ENCODE assay signal across 15 cellular contexts in genomic region chr4:112152496-112152895, GRCh38.
"Had no signal": no experiment of that assay in that cellular context is flagged by ENCODE, and none has a peak within 500 bp of the region (broad histone marks: within the 10 kb centered on the region; RNA-seq: fewer than 3 reads in every experiment).

No MANE protein-coding gene starts in this region.

- H3K4me3 ChIP-seq: colonic mucosa, gastrocnemius medialis, left lung, prostate gland, right lobe of liver, testis had no signal

- H3K27ac Mint-ChIP-seq: nephron progenitor cell; stimulated activated naive B cell treated with anti-CD40 and anti-IgM and Interleukin-4, amounts not matched to agents 10 μg/mL and 1 μg/mL and 100 μg/mL, for 72 hours had no signal

- DNase-seq: activated CD4-positive, CD25-positive, alpha-beta regulatory T cell; activated effector memory CD4-positive, alpha-beta T cell treated with Interleukin-2 at 50 U/mL for 16 hours; colonic mucosa; effector CD8-positive, alpha-beta T cell; gastrocnemius medialis; left lung; mesenchymal stem cell; nephron progenitor cell; right lobe of liver; stimulated activated CD4-positive, alpha-beta T cell treated with anti-CD3 and anti-CD28 coated beads, Interleukin-1b, Interleukin-23, amount 100 ng/mL, for 48 hours; stimulated activated naive B cell treated with anti-CD40 and anti-IgM and Interleukin-4, amounts not matched to agents 10 μg/mL and 1 μg/mL and 100 μg/mL, for 72 hours; testis had no signal

- H3K9me3 Mint-ChIP-seq: nephron progenitor cell; stimulated activated naive B cell treated with anti-CD40 and anti-IgM and Interleukin-4, amounts not matched to agents 10 μg/mL and 1 μg/mL and 100 μg/mL, for 72 hours had no signal

- H3K27me3 Mint-ChIP-seq: stimulated activated naive B cell treated with anti-CD40 and anti-IgM and Interleukin-4, amounts not matched to agents 10 μg/mL and 1 μg/mL and 100 μg/mL, for 72 hours had no signal

- ATAC-seq: gastrocnemius medialis; left lung; right lobe of liver; stimulated activated naive B cell treated with anti-CD40 and anti-IgM and Interleukin-4, amounts not matched to agents 10 μg/mL and 1 μg/mL and 100 μg/mL, for 72 hours had no signal

- H3K9me3 ChIP-seq: colonic mucosa, gastrocnemius medialis, left lung, prostate gland, right lobe of liver, testis had no signal

- H3K27ac ChIP-seq: colonic mucosa, epithelial cell of prostate, left lung, prostate gland, right lobe of liver had no signal

- H3K27me3 ChIP-seq: colonic mucosa, gastrocnemius medialis, left lung, right lobe of liver, testis had no signal

- H3K4me1 ChIP-seq: colonic mucosa, prostate gland had no signal

- FAIRE-seq: keratinocyte had no signal

- H3K36me3 ChIP-seq: colonic mucosa, gastrocnemius medialis, left lung, prostate gland, right lobe of liver had no signal

- H3K4me3 Mint-ChIP-seq: nephron progenitor cell; stimulated activated naive B cell treated with anti-CD40 and anti-IgM and Interleukin-4, amounts not matched to agents 10 μg/mL and 1 μg/mL and 100 μg/mL, for 72 hours had no signal

- H3K4me1 Mint-ChIP-seq: nephron progenitor cell had no signal
